In the genomic region with DNA sequence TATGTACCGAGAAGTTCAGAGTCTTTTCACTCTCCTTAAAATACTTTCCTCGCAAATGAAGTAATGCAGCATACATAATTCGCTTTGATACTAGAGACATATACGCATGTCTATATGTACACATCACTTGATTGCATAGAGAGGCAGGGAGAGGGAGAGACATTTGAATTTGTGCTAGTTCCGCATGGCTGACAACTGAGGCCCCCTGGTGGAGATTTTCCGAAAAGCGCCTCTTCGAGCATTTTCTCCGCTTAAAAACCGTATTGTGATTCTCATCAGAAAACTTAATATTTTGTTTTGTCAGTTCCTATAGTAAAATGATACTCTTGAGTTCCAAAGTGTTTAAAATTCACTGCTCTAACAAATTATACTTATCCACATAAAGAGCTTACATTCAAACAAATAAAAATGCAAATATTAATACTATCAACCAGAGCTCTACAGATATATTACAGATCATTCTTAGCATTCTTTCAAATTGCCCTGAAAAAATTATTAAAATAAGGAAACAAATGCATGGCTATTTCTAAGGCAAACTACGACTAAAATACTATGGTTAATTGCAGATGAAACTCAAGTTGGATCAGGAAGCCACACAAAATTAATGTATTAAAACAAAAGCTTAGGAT, we compare ENCODE assay signal across 8 cellular contexts. TPM values are rescaled to one million over a fixed set of nuclear protein-coding genes. Genes with fewer than 3 reads are reported as not detected.
DNase-seq lines count a peak whose midpoint lies in the region; ATAC-seq lines count a peak whose summit lies in the region.

No MANE protein-coding gene starts in this region.

- H3K27me3 Mint-ChIP-seq in activated CD4-positive, alpha-beta memory T cell treated with anti-CD3 and anti-CD28 coated beads, Interleukin-2, amount 10 ng/mL, durations not matched to agents 7 days and 5 days = peaks cover 41% of the 10 kb centered on the region

- H3K9ac ChIP-seq in endocrine pancreas (ENCODE audit: control insufficient read depth, insufficient read depth, low read length) = no peak overlapping the region

- H3K9me3 ChIP-seq in endocrine pancreas (ENCODE audit: control insufficient read depth, low read length) = no peaks in the 10 kb centered on the region

- CTCF ChIA-PET in activated CD4-positive, alpha-beta memory T cell treated with anti-CD3 and anti-CD28 coated beads, Interleukin-2, amount 10 ng/mL, durations not matched to agents 7 days and 5 days (lab: Charles Lee) = interaction anchor here (0.7 to 6.6 kb wide), 24 partner anchors 8 to 1226 kb away, joined by 3 to 86 read pairs (median 4); partner anchors contain the start of gene WRNIP1

- no peak overlapping the region for H3K27ac Mint-ChIP-seq in activated CD4-positive, alpha-beta memory T cell treated with anti-CD3 and anti-CD28 coated beads, Interleukin-2, amount 10 ng/mL, durations not matched to agents 7 days and 5 days

- H3K9me3 Mint-ChIP-seq in activated CD4-positive, alpha-beta memory T cell treated with anti-CD3 and anti-CD28 coated beads, Interleukin-2, amount 10 ng/mL, durations not matched to agents 7 days and 5 days = no peaks in the 10 kb centered on the region

- H3K36me3 ChIP-seq in endocrine pancreas (ENCODE audit: control insufficient read depth, insufficient read depth, low read length) = no peaks in the 10 kb centered on the region

- no peak overlapping the region for H3K4me3 Mint-ChIP-seq in activated CD4-positive, alpha-beta memory T cell treated with anti-CD3 and anti-CD28 coated beads, Interleukin-2, amount 10 ng/mL, durations not matched to agents 7 days and 5 days

- H3K4me1 ChIP-seq in endocrine pancreas (ENCODE audit: control insufficient read depth, insufficient read depth, low read length) = no peaks in the 10 kb centered on the region

- POLR2A ChIA-PET in activated CD4-positive, alpha-beta memory T cell treated with anti-CD3 and anti-CD28 coated beads, Interleukin-2, amount 10 ng/mL, durations not matched to agents 7 days and 5 days (lab: Charles Lee) = interaction anchor here (0.6 to 1.4 kb wide), 4 partner anchors 13 to 529 kb away, joined by 3 to 4 read pairs (median 4); no protein-coding TSS in a partner anchor

- no peaks in the 10 kb centered on the region for H3K27me3 ChIP-seq in endocrine pancreas (ENCODE audit: control insufficient read depth, insufficient read depth, low read length)

- DNase-seq in NCI-H446 (lab: John Stamatoyannopoulos, UW) (peak; percentile 36 to 65), NCI-H446 treated with DMSO at 0.1 percent for 48 hours (lab: John Stamatoyannopoulos, UW) (no peak), NCI-H774 (lab: John Stamatoyannopoulos, UW) (peak; percentile 6), myocyte (ENCODE audit: low read depth) (peak; percentile 55)
- peak; percentile 72 for DNase-seq in activated CD4-positive, alpha-beta memory T cell treated with anti-CD3 and anti-CD28 coated beads, Interleukin-2, amount 10 ng/mL, durations not matched to agents 7 days and 5 days
- DNase-seq in stimulated activated naive CD8-positive, alpha-beta T cell treated with anti-CD3 and anti-CD28 coated beads, Interleukin-15, Interleukin-2, amounts not matched to agents 100 U/mL and 50 U/mL, for 24 hours = peak; percentile 76

- no peak for ATAC-seq in stimulated activated naive CD8-positive, alpha-beta T cell treated with anti-CD3 and anti-CD28 coated beads, Interleukin-15, Interleukin-2, amounts not matched to agents 100 U/mL and 50 U/mL, for 24 hours
- ATAC-seq in GM18519 (IDR thresholded peaks at IDR 0.05; ENCODE audit: low FRiP score, unreplicated experiment) = no peak

- H3K36me3 Mint-ChIP-seq in activated CD4-positive, alpha-beta memory T cell treated with anti-CD3 and anti-CD28 coated beads, Interleukin-2, amount 10 ng/mL, durations not matched to agents 7 days and 5 days (ENCODE audit: low read depth) = no peaks in the 10 kb centered on the region

- H3K4me3 ChIP-seq in endocrine pancreas (ENCODE audit: control insufficient read depth, insufficient read depth, low read length) = peak overlapping the region; percentile 59

- H3K4me1 Mint-ChIP-seq in activated CD4-positive, alpha-beta memory T cell treated with anti-CD3 and anti-CD28 coated beads, Interleukin-2, amount 10 ng/mL, durations not matched to agents 7 days and 5 days = peaks cover 8% of the 10 kb centered on the region

RNA-seq across cellular contexts. Expression of gene MYLK4, which starts 0.6 kb away (rescaled TPM):
- under 1 TPM; 0.15 to 0.28 TPM for total RNA-seq in activated CD4-positive, alpha-beta memory T cell treated with anti-CD3 and anti-CD28 coated beads, Interleukin-2, amount 10 ng/mL, durations not matched to agents 7 days and 5 days
- total RNA-seq in myocyte = 5.6 and 9.4 TPM in 2 replicates
- polyA plus RNA-seq in myocyte (2012) = 1.1 TPM

RNA-seq across cellular contexts. Expression of gene WRNIP1, which starts 15.1 kb away (rescaled TPM):
- 10 to 100 TPM; 39.6 to 42.1 TPM for total RNA-seq in activated CD4-positive, alpha-beta memory T cell treated with anti-CD3 and anti-CD28 coated beads, Interleukin-2, amount 10 ng/mL, durations not matched to agents 7 days and 5 days
- 105 and 133 TPM in 2 replicates for total RNA-seq in myocyte
- 51.2 TPM for polyA plus RNA-seq in myocyte (2012)
